8 cellular contexts compared by ENCODE assay signal in the genomic region with DNA sequence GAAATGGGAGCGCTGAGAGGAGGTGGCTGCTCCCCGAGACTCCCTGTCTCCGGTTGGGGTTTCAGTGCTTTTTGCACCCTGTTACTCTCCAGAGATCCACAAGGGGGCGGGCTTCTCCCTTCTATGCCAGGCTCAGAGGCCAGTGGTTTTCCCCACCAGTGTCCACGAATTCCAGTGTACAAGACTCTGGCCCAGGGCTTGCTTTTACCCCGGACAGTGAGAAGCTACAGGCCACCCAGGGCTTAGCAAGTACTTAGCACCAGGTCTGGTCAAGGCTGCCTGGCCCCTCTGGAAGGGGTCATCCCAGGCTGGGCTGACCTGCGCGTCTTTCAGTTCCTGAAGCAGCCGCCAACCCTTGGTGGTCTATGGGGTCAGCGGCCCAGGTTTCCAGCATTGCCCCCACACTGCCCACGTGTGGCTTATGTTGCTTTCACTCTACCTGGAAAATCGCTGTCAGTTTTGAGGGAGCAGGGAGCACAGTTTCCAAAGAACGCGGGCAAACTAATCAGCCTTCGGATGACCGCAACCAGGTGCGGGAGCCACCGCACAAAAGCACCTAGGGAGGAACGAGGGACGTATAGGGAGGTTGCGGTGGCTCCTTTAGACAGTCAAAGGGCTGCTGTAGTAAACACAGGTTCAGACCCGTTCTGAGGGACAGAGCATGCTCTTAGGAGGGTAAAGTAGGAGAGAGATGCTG. TPM values are rescaled to one million over a fixed set of nuclear protein-coding genes. Genes with fewer than 3 reads are reported as not detected.
DNase-seq lines count a peak whose midpoint lies in the region; ATAC-seq and TF ChIP-seq lines count a peak whose summit lies in the region.

No MANE protein-coding gene starts in this region.

- no peaks in the 10 kb centered on the region for H3K9me3 Mint-ChIP-seq in activated naive CD4-positive, alpha-beta T cell treated with anti-CD3 and anti-CD28 coated beads, Interleukin-2, amount 50 U/mL, for 72 hours

- DNase-seq in DMS53 (lab: John Stamatoyannopoulos, UW), result peak; percentile 69
- DNase-seq in HFF-Myc (ENCODE audit: extremely low read depth, low read depth), result no peak
- peak; percentile 10 for DNase-seq in SHP77 treated with DMSO at 0.1 percent for 48 hours (lab: John Stamatoyannopoulos, UW)
- DNase-seq in activated naive CD4-positive, alpha-beta T cell treated with anti-CD3 and anti-CD28 coated beads, Interleukin-2, amount 50 U/mL, for 72 hours (ENCODE audit: low spot score in 2 of 2), result peak in 1 of 2 donors; percentile 64
- DNase-seq in heart right ventricle, result peak; percentile 27 to 34
- DNase-seq in renal cortical epithelial cell (ENCODE audit: low read depth), result peak; percentile 23
- no peak for DNase-seq in cerebellar nuclear complex (lab: John Stamatoyannopoulos, UW)

- 54 to 57% methylated on average over 22 of the region's 22 CpGs for WGBS in heart right ventricle, 2 donors

- TF ChIP-seq CTCF in HFF-Myc (IDR thresholded peaks at IDR 0.05; ENCODE audit: low read depth, low read length, missing control alignments), result peak; percentile 89
- peak; percentile 54 to 87 (median 78) for TF ChIP-seq CTCF in heart right ventricle (IDR thresholded peaks at IDR 0.05)

- H3K4me1 ChIP-seq in heart right ventricle, result peaks cover 0 to 5% (median 0%) of the 10 kb centered on the region in 9 donors

- ATAC-seq in activated naive CD4-positive, alpha-beta T cell treated with anti-CD3 and anti-CD28 coated beads, Interleukin-2, amount 50 U/mL, for 72 hours, result peak; percentile 61
- ATAC-seq in heart right ventricle (peak; percentile 33 to 83 (median 70)), GM18519 (IDR thresholded peaks at IDR 0.05; ENCODE audit: low FRiP score, unreplicated experiment) (no peak)

- no peaks in the 10 kb centered on the region for H3K9me3 ChIP-seq in heart right ventricle

- no peak overlapping the region for H3K27ac ChIP-seq in heart right ventricle

- H3K27me3 ChIP-seq in heart right ventricle, result peaks cover 1 to 63% (median 55%) of the 10 kb centered on the region in 7 donors

- H3K4me3 ChIP-seq in HFF-Myc (replicated peaks; ENCODE audit: low read depth, low read length) (no peak overlapping the region), heart right ventricle (no peak overlapping the region)

- no peaks in the 10 kb centered on the region for H3K36me3 Mint-ChIP-seq in activated naive CD4-positive, alpha-beta T cell treated with anti-CD3 and anti-CD28 coated beads, Interleukin-2, amount 50 U/mL, for 72 hours

- H3K27ac Mint-ChIP-seq in activated naive CD4-positive, alpha-beta T cell treated with anti-CD3 and anti-CD28 coated beads, Interleukin-2, amount 50 U/mL, for 72 hours, result no peak overlapping the region

- intact Hi-C loops in heart right ventricle (cut with DNase I), result loop anchor here (1.0 to 10.0 kb wide), 7 partner anchors 204 to 274 kb away; no protein-coding TSS in a partner anchor

- no peaks in the 10 kb centered on the region for H3K36me3 ChIP-seq in heart right ventricle

RNA-seq across cellular contexts. Expression of a gene that starts 6.8 kb away (rescaled TPM):
- total RNA-seq in activated naive CD4-positive, alpha-beta T cell treated with anti-CD3 and anti-CD28 coated beads, Interleukin-2, amount 50 U/mL, for 72 hours, result under 1 TPM in 1 of 2 donors, not detected in 1; 0.43 TPM
- total RNA-seq in heart right ventricle (not detected), renal cortical epithelial cell (0.15 TPM in 1 of 2 replicates, not detected in the other)
- not detected for polyA plus RNA-seq in heart right ventricle

RNA-seq across cellular contexts. Expression of a gene that starts 19.9 kb away (rescaled TPM):
- under 1 TPM in 1 of 2 donors, not detected in 1; 0.12 TPM for total RNA-seq in activated naive CD4-positive, alpha-beta T cell treated with anti-CD3 and anti-CD28 coated beads, Interleukin-2, amount 50 U/mL, for 72 hours
- total RNA-seq in heart right ventricle (under 1 TPM in 2 of 10 donors, not detected in 8; 0.08 to 0.15 TPM), renal cortical epithelial cell (0.52 and 0.65 TPM in 2 replicates)
- not detected for polyA plus RNA-seq in heart right ventricle

Comparison
In these comparisons a context has a peak if more than half of its experiments do, and no peak if none do; other contexts are left out.
1. DNase-seq: peak in DMS53 (single experiment), SHP77 treated with DMSO at 0.1 percent for 48 hours (single experiment), heart right ventricle (2 of 2) and renal cortical epithelial cell (single experiment); none in HFF-Myc (single experiment) and cerebellar nuclear complex (0 of 2).